In genomic region chr3:1600206-1600605, GRCh38 we compare ENCODE assay signal across 19 cellular contexts.
DNase-seq lines count a peak whose midpoint lies in the region; ATAC-seq, FAIRE-seq and TF ChIP-seq lines count a peak whose summit lies in the region.
"Had no signal": no experiment of that assay in that cellular context is flagged by ENCODE, and none has a peak within 500 bp of the region (broad histone marks: within the 10 kb centered on the region; RNA-seq: fewer than 3 reads in every experiment).

No MANE protein-coding gene starts in this region.

- intact Hi-C loops in right cardiac atrium (cut with DNase I): no loop called here
- intact Hi-C loops in Right ventricle myocardium inferior (cut with DNase I): no loop called here
- intact Hi-C loops in kidney (cut with DNase I): no loop called here
- intact Hi-C loops in spleen (cut with DNase I; ENCODE audit: low total_unique reads): no loop called here

- H3K4me3 ChIP-seq in right cardiac atrium (ENCODE audit: low read length): no peak overlapping the region
- no peak overlapping the region for H3K4me3 ChIP-seq in kidney (ENCODE audit: low read length in 2 of 2)
- no peak overlapping the region for H3K4me3 ChIP-seq in spleen
- H3K4me3 ChIP-seq: BLaER1, GM12878, GM23338 had no signal

- no peak overlapping the region for H3K9ac ChIP-seq in kidney (ENCODE audit: low read length in 2 of 2)
- H3K9ac ChIP-seq: BLaER1 had no signal

- no peak overlapping the region for H3K27ac ChIP-seq in right cardiac atrium (ENCODE audit: low read length)
- H3K27ac ChIP-seq in kidney (ENCODE audit: low read depth in 2 of 2, low read length in 2 of 2): no peak overlapping the region
- no peak overlapping the region for H3K27ac ChIP-seq in spleen
- H3K27ac ChIP-seq: BLaER1, HL-60 had no signal

- H3K36me3 ChIP-seq in kidney (ENCODE audit: control insufficient read depth in 1 of 2, insufficient read depth in 2 of 2, low read length in 2 of 2) (no peaks in the 10 kb centered on the region), spleen (no peaks in the 10 kb centered on the region)
- H3K36me3 ChIP-seq: BLaER1 had no signal

- no peak for TF ChIP-seq CTCF in kidney (IDR thresholded peaks at IDR 0.05; ENCODE audit: borderline replicate concordance, extremely low read depth, insufficient read depth)
- no peak for TF ChIP-seq CTCF in spleen (IDR thresholded peaks at IDR 0.05 in 8 of 11, conservative IDR thresholded peaks at IDR 0.05 in 3 of 11)

- TF ChIP-seq POLR2A in spleen (IDR thresholded peaks at IDR 0.05): no peak

- DNase-seq in right cardiac atrium (peak in 2 of 3 donors; percentile 17 to 40), Right ventricle myocardium inferior (ENCODE audit: missing footprints) (no peak), kidney (peak; percentile 55), spleen (peak; percentile 58)
- DNase-seq: 8988T; Calu3; CD8-positive, alpha-beta T cell; DMS79 treated with DMSO at 0.1 percent for 48 hours; HCEC 1CT; IMR-90 had no signal

- no peak for ATAC-seq in right cardiac atrium
- no peak for ATAC-seq in Right ventricle myocardium inferior
- ATAC-seq in HG03460 (IDR thresholded peaks at IDR 0.05; ENCODE audit: unreplicated experiment): no peak
- no peak for ATAC-seq in GM21360 (IDR thresholded peaks at IDR 0.05; ENCODE audit: unreplicated experiment)
- ATAC-seq in GM21619 (IDR thresholded peaks at IDR 0.05; ENCODE audit: unreplicated experiment): no peak
- ATAC-seq: CD8-positive, alpha-beta T cell; GM12878; GM23338 had no signal

- WGBS in right cardiac atrium: 83% methylated on average over 8 of the region's 8 CpGs
- 83 to 94% (median 85%) methylated on average over 6 to 8 of the region's 8 CpGs for WGBS in spleen, 5 donors

- H3K27me3 ChIP-seq in right cardiac atrium (ENCODE audit: control insufficient read depth, insufficient read depth): no peaks in the 10 kb centered on the region
- no peaks in the 10 kb centered on the region for H3K27me3 ChIP-seq in spleen (replicated peaks in 1 of 7)
- H3K27me3 ChIP-seq: BLaER1 had no signal

- H3K4me1 ChIP-seq in right cardiac atrium (ENCODE audit: control insufficient read depth, insufficient read depth, low read length) (no peaks in the 10 kb centered on the region), kidney (ENCODE audit: control insufficient read depth in 1 of 2, insufficient read depth in 1 of 2, low read depth in 1 of 2, low read length in 2 of 2) (no peaks in the 10 kb centered on the region), spleen (no peaks in the 10 kb centered on the region)

- no peaks in the 10 kb centered on the region for H3K9me3 ChIP-seq in right cardiac atrium (ENCODE audit: control insufficient read depth, low read length)
- H3K9me3 ChIP-seq in kidney (ENCODE audit: control insufficient read depth in 1 of 2, low read length in 2 of 2): no peaks in the 10 kb centered on the region
- peaks cover 0 to 35% (median 13%) of the 10 kb centered on the region in 8 donors for H3K9me3 ChIP-seq in spleen

- no peak for FAIRE-seq in kidney (lab: Jason Lieb, UNC)
- FAIRE-seq: GM12878, GM19239, H54 had no signal
